ENCODE assay signal across 8 cellular contexts in genomic region chr17:41917192-41917591, GRCh38. TPM values are rescaled to one million over a fixed set of nuclear protein-coding genes. Genes with fewer than 3 reads are reported as not detected.
DNase-seq lines count a peak whose midpoint lies in the region; ATAC-seq, FAIRE-seq and TF ChIP-seq lines count a peak whose summit lies in the region.

No MANE protein-coding gene starts in this region.

- FAIRE-seq in RCC 7860 (lab: Jason Lieb, UNC): peak; percentile 61

- peak overlapping the region; percentile 90 for H3K4me3 Mint-ChIP-seq in osteocyte (ENCODE audit: unreplicated experiment)

- no peak for ATAC-seq in HG03108 (IDR thresholded peaks at IDR 0.05; ENCODE audit: unreplicated experiment)
- no peak for ATAC-seq in GM21381 (IDR thresholded peaks at IDR 0.05; ENCODE audit: unreplicated experiment)
- ATAC-seq in GM19463 (IDR thresholded peaks at IDR 0.05; ENCODE audit: unreplicated experiment): no peak
- no peak for ATAC-seq in GM21529 (IDR thresholded peaks at IDR 0.05; ENCODE audit: unreplicated experiment)

- H3K4me1 Mint-ChIP-seq in osteocyte (ENCODE audit: unreplicated experiment): peaks cover 47% of the 10 kb centered on the region

- H3K27me3 Mint-ChIP-seq in osteocyte (ENCODE audit: unreplicated experiment): no peaks in the 10 kb centered on the region

- H3K9me3 Mint-ChIP-seq in osteocyte (ENCODE audit: unreplicated experiment): no peaks in the 10 kb centered on the region

- peak overlapping the region; percentile 96 for H3K4me3 ChIP-seq in epithelial cell of esophagus (ENCODE audit: low read length)

- H3K27ac Mint-ChIP-seq in osteocyte (ENCODE audit: unreplicated experiment): peak overlapping the region; percentile 85

- DNase-seq in GM04503 (ENCODE audit: low read depth) (peak; percentile 84), RCC 7860 (ENCODE audit: low spot score) (peak; percentile 64), epithelial cell of esophagus (ENCODE audit: low read depth) (peak; percentile 34), osteocyte (ENCODE audit: extremely low spot score, unreplicated experiment) (no peak)

- no peak for TF ChIP-seq CTCF in epithelial cell of esophagus (IDR thresholded peaks at IDR 0.05; ENCODE audit: insufficient read depth, low read depth, low read length, missing control alignments)
- no peak for TF ChIP-seq CTCF in osteocyte (IDR thresholded peaks at IDR 0.05)

- peaks cover 19% of the 10 kb centered on the region for H3K36me3 Mint-ChIP-seq in osteocyte (ENCODE audit: unreplicated experiment)

RNA-seq across cellular contexts. Expression of gene ACLY, which starts 1.6 kb away (rescaled TPM):
- 141 and 143 TPM in 2 replicates for total RNA-seq in osteocyte

RNA-seq across cellular contexts. Expression of gene ODAD4, which starts 13.2 kb away (rescaled TPM):
- total RNA-seq in osteocyte: 1.9 and 2.5 TPM in 2 replicates

RNA-seq across cellular contexts. Expression of gene CNP, which starts 49.4 kb away (rescaled TPM):
- total RNA-seq in osteocyte: 108 and 119 TPM in 2 replicates

RNA-seq across cellular contexts. Expression of gene KLHL11, which starts 52.0 kb away (rescaled TPM):
- total RNA-seq in osteocyte: 16.0 and 18.4 TPM in 2 replicates
